38 cellular contexts compared by ENCODE assay signal in genomic region chr4:30434656-30435055, GRCh38.
"Had no signal": no experiment of that assay in that cellular context is flagged by ENCODE, and none has a peak within 500 bp of the region (broad histone marks: within the 10 kb centered on the region; RNA-seq: fewer than 3 reads in every experiment).

No MANE protein-coding gene starts in this region.

- H3K27me3 ChIP-seq: brain microvascular endothelial cell, cardiac muscle cell, colonic mucosa, MG63 had no signal

- H3K36me3 ChIP-seq: brain microvascular endothelial cell, cardiac muscle cell, colonic mucosa, MG63 had no signal

- H3K27ac Mint-ChIP-seq: activated B cell treated with CpG ODN at 0.5 μM for 24 hours; activated CD4-positive, alpha-beta memory T cell treated with anti-CD3 and anti-CD28 coated beads, Interleukin-2, amount 10 ng/mL, durations not matched to agents 7 days and 5 days; activated CD8-positive, alpha-beta memory T cell treated with anti-CD3 and anti-CD28 coated beads, Interleukin-2, amount 10 ng/mL, durations not matched to agents 7 days and 5 days; activated naive CD4-positive, alpha-beta T cell treated with anti-CD3 and anti-CD28 coated beads, Interleukin-2, amount 10 ng/mL, durations not matched to agents 7 days and 5 days; activated naive CD8-positive, alpha-beta T cell; activated naive CD8-positive, alpha-beta T cell treated with anti-CD3 and anti-CD28 coated beads, Interleukin-2, amount 50 U/mL, for 24 hours; T-cell; T-helper 17 cell had no signal

- H3K4me2 ChIP-seq: PC-9 had no signal

- H3K4me1 ChIP-seq: colonic mucosa had no signal

- ATAC-seq: activated CD8-positive, alpha-beta memory T cell treated with anti-CD3 and anti-CD28 coated beads, Interleukin-2, amount 10 ng/mL, durations not matched to agents 7 days and 5 days; activated naive CD8-positive, alpha-beta T cell treated with anti-CD3 and anti-CD28 coated beads, Interleukin-2, amount 50 U/mL, for 24 hours; Right ventricle myocardium inferior; T-cell; T-helper 17 cell had no signal

- H2AFZ ChIP-seq: PC-9 had no signal

- H3K4me1 Mint-ChIP-seq: activated B cell treated with CpG ODN at 0.5 μM for 24 hours; activated CD4-positive, alpha-beta memory T cell treated with anti-CD3 and anti-CD28 coated beads, Interleukin-2, amount 10 ng/mL, durations not matched to agents 7 days and 5 days; activated CD8-positive, alpha-beta memory T cell treated with anti-CD3 and anti-CD28 coated beads, Interleukin-2, amount 10 ng/mL, durations not matched to agents 7 days and 5 days; activated naive CD4-positive, alpha-beta T cell treated with anti-CD3 and anti-CD28 coated beads, Interleukin-2, amount 10 ng/mL, durations not matched to agents 7 days and 5 days; activated naive CD8-positive, alpha-beta T cell treated with anti-CD3 and anti-CD28 coated beads, Interleukin-2, amount 50 U/mL, for 24 hours; central memory CD8-positive, alpha-beta T cell; T-cell; T-helper 17 cell had no signal

- H3K27ac ChIP-seq: brain microvascular endothelial cell, cardiac muscle cell, colonic mucosa, PC-9, RWPE1, VCaP had no signal

- H3K27me3 Mint-ChIP-seq: activated B cell treated with CpG ODN at 0.5 μM for 24 hours; activated CD4-positive, alpha-beta memory T cell treated with anti-CD3 and anti-CD28 coated beads, Interleukin-2, amount 10 ng/mL, durations not matched to agents 7 days and 5 days; activated CD8-positive, alpha-beta memory T cell treated with anti-CD3 and anti-CD28 coated beads, Interleukin-2, amount 10 ng/mL, durations not matched to agents 7 days and 5 days; activated naive CD4-positive, alpha-beta T cell treated with anti-CD3 and anti-CD28 coated beads, Interleukin-2, amount 10 ng/mL, durations not matched to agents 7 days and 5 days; activated naive CD8-positive, alpha-beta T cell; activated naive CD8-positive, alpha-beta T cell treated with anti-CD3 and anti-CD28 coated beads, Interleukin-2, amount 50 U/mL, for 24 hours; central memory CD8-positive, alpha-beta T cell; T-cell; T-helper 17 cell had no signal

- H3K4me3 ChIP-seq: cardiac muscle cell, colonic mucosa, MG63, PC-9 had no signal

- H3K9me3 ChIP-seq: colonic mucosa, MG63 had no signal

- H3K36me3 Mint-ChIP-seq: activated CD8-positive, alpha-beta memory T cell treated with anti-CD3 and anti-CD28 coated beads, Interleukin-2, amount 10 ng/mL, durations not matched to agents 7 days and 5 days; activated naive CD4-positive, alpha-beta T cell treated with anti-CD3 and anti-CD28 coated beads, Interleukin-2, amount 10 ng/mL, durations not matched to agents 7 days and 5 days; activated naive CD8-positive, alpha-beta T cell; T-cell had no signal

- DNase-seq: activated B cell treated with CpG ODN at 0.5 μM for 24 hours; activated CD4-positive, alpha-beta memory T cell treated with anti-CD3 and anti-CD28 coated beads, Interleukin-2, amount 10 ng/mL, durations not matched to agents 7 days and 5 days; activated CD4-positive, alpha-beta T cell treated with anti-CD3 and anti-CD28 coated beads for 1 hour; activated CD4-positive, alpha-beta T cell treated with anti-CD3 and anti-CD28 coated beads for 48 hours; activated CD8-positive, alpha-beta memory T cell treated with anti-CD3 and anti-CD28 coated beads for 24 hours; activated CD8-positive, alpha-beta memory T cell treated with anti-CD3 and anti-CD28 coated beads, Interleukin-2, amount 10 ng/mL, durations not matched to agents 7 days and 5 days; activated CD8-positive, alpha-beta memory T cell treated with anti-CD3 and anti-CD28 coated beads, Interleukin-2, amount 50 U/mL, for 48 hours; activated effector memory CD4-positive, alpha-beta T cell treated with Interleukin-2 at 50 U/mL for 16 hours; activated naive CD4-positive, alpha-beta T cell treated with anti-CD3 and anti-CD28 coated beads, Interleukin-2, amount 10 ng/mL, durations not matched to agents 7 days and 5 days; activated naive CD8-positive, alpha-beta T cell treated with anti-CD3 and anti-CD28 coated beads, Interleukin-2, amount 50 U/mL, for 24 hours; activated T-cell treated with anti-CD3 and anti-CD28 coated beads, Interleukin-2, amount 50 U/mL, for 48 hours; aorta; brain microvascular endothelial cell; colonic mucosa; Karpas-422; MG63; NCI-H1048; NCI-H1105 treated with DMSO at 0.1 percent for 48 hours; NCI-H1436; NCI-H1694; NCI-H1930; NCI-H2081 treated with DMSO at 0.1 percent for 48 hours; NCI-H226; NCI-H446 treated with DMSO at 0.1 percent for 48 hours; NCI-H524; NCI-H69; NCI-H82; NK-92 treated with Interleukin-12 subunit alpha and Interleukin-12 subunit beta, amount 100 ng/mL, for 24 hours; PC-9; SIG-M5; T-cell; T-helper 17 cell had no signal

- H3K4me3 Mint-ChIP-seq: activated B cell treated with CpG ODN at 0.5 μM for 24 hours; activated CD4-positive, alpha-beta memory T cell treated with anti-CD3 and anti-CD28 coated beads, Interleukin-2, amount 10 ng/mL, durations not matched to agents 7 days and 5 days; activated CD8-positive, alpha-beta memory T cell treated with anti-CD3 and anti-CD28 coated beads, Interleukin-2, amount 10 ng/mL, durations not matched to agents 7 days and 5 days; activated naive CD4-positive, alpha-beta T cell treated with anti-CD3 and anti-CD28 coated beads, Interleukin-2, amount 10 ng/mL, durations not matched to agents 7 days and 5 days; activated naive CD8-positive, alpha-beta T cell; activated naive CD8-positive, alpha-beta T cell treated with anti-CD3 and anti-CD28 coated beads, Interleukin-2, amount 50 U/mL, for 24 hours; central memory CD8-positive, alpha-beta T cell; T-cell; T-helper 17 cell had no signal
